8 cellular contexts compared by ENCODE assay signal in the genomic region with DNA sequence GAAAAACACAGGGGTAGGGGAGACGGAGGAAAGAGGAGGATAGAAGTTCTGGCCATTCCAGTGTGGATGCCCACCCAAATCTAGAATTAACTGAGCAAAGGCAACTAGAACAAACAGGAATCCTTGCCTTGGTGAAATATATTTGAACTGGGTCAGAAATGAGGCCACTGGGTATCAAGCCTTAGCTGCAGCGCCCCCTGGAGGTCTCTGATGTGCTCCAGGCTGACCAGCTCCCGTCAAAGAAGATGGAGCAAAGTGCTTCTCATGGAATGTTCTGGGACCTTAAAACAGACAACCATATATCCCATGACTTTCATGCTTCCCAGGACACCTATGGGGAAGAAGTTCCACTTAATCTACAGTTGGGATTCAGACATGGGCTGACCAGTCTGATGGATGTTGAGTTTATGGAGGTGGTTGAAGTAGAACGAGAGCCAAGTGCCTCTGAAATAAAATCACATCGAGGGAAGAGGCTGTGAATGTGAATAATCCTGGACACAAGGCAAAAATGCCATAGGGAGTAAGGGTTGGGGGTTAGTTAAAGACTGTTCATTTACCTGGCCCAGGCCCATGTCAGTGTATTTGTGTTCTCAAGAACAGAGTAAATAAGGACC. TPM values are rescaled to one million over a fixed set of nuclear protein-coding genes. Genes with fewer than 3 reads are reported as not detected.
DNase-seq lines count a peak whose midpoint lies in the region; ATAC-seq, FAIRE-seq and TF ChIP-seq lines count a peak whose summit lies in the region.

No MANE protein-coding gene starts in this region.

- no peaks in the 10 kb centered on the region for H3K36me3 ChIP-seq in naive thymus-derived CD4-positive, alpha-beta T cell (ENCODE audit: control insufficient read depth in 2 of 3, insufficient read depth in 3 of 3, low read length in 3 of 3)

- DNase-seq in GM12865 (ENCODE audit: low read depth) (peak; percentile 69), NCI-H526 (lab: John Stamatoyannopoulos, UW) (peak; percentile 66 to 92), epithelial cell of esophagus (ENCODE audit: low read depth) (peak; percentile 48), substantia nigra (lab: John Stamatoyannopoulos, UW) (peak in 31 of 49 donors; percentile 4 to 79 (median 44)), RCC 7860 (ENCODE audit: low spot score) (no peak), SIG-M5 treated with dmso at 0.1 percent for 504 hours (lab: John Stamatoyannopoulos, UW; ENCODE audit: unreplicated experiment) (no peak)
- DNase-seq in activated CD8-positive, alpha-beta T cell treated with anti-CD3 and anti-CD28 coated beads for 36 hours: peak; percentile 86
- peak in 7 of 9 donors; percentile 10 to 67 (median 33) for DNase-seq in naive thymus-derived CD4-positive, alpha-beta T cell

- H3K27me3 ChIP-seq in naive thymus-derived CD4-positive, alpha-beta T cell (ENCODE audit: control insufficient read depth in 2 of 2, insufficient read depth in 2 of 2, low read length in 2 of 2): no peaks in the 10 kb centered on the region

- H3K4me1 ChIP-seq in naive thymus-derived CD4-positive, alpha-beta T cell (ENCODE audit: control insufficient read depth in 2 of 2, insufficient read depth in 2 of 2, low read length in 2 of 2): no peaks in the 10 kb centered on the region

- H3K27ac Mint-ChIP-seq in activated CD8-positive, alpha-beta T cell treated with anti-CD3 and anti-CD28 coated beads for 36 hours: no peak overlapping the region
- no peak overlapping the region for H3K27ac Mint-ChIP-seq in naive thymus-derived CD4-positive, alpha-beta T cell

- peaks cover 1% of the 10 kb centered on the region for H3K36me3 Mint-ChIP-seq in activated CD8-positive, alpha-beta T cell treated with anti-CD3 and anti-CD28 coated beads for 36 hours (ENCODE audit: low read depth)
- H3K36me3 Mint-ChIP-seq in naive thymus-derived CD4-positive, alpha-beta T cell: peaks cover 0 to 7% (median 4%) of the 10 kb centered on the region in 5 donors

- CTCF ChIA-PET in activated CD8-positive, alpha-beta T cell treated with anti-CD3 and anti-CD28 coated beads for 36 hours (lab: Charles Lee): interaction anchor here (0.7 to 7.0 kb wide), 30 partner anchors 8 to 213 kb away, joined by 3 to 75 read pairs (median 5); a partner anchor contains a TSS
- CTCF ChIA-PET in naive thymus-derived CD4-positive, alpha-beta T cell (lab: Charles Lee): interaction anchor here (0.7 kb wide), 1 partner anchor 64 kb away, joined by 3 read pairs; no protein-coding TSS in a partner anchor

- peaks cover 3% of the 10 kb centered on the region for H3K27me3 Mint-ChIP-seq in activated CD8-positive, alpha-beta T cell treated with anti-CD3 and anti-CD28 coated beads for 36 hours
- peaks cover 6 to 18% (median 11%) of the 10 kb centered on the region in 5 donors for H3K27me3 Mint-ChIP-seq in naive thymus-derived CD4-positive, alpha-beta T cell

- no peak overlapping the region for H3K4me3 Mint-ChIP-seq in activated CD8-positive, alpha-beta T cell treated with anti-CD3 and anti-CD28 coated beads for 36 hours
- no peak overlapping the region for H3K4me3 Mint-ChIP-seq in naive thymus-derived CD4-positive, alpha-beta T cell

- H3K9me3 Mint-ChIP-seq in activated CD8-positive, alpha-beta T cell treated with anti-CD3 and anti-CD28 coated beads for 36 hours: peaks cover 4% of the 10 kb centered on the region
- H3K9me3 Mint-ChIP-seq in naive thymus-derived CD4-positive, alpha-beta T cell: peaks cover 0 to 20% (median 10%) of the 10 kb centered on the region in 11 donors

- no peak overlapping the region for H3K27ac ChIP-seq in naive thymus-derived CD4-positive, alpha-beta T cell (ENCODE audit: low read depth, low read length)
- no peak overlapping the region for H3K27ac ChIP-seq in substantia nigra (ENCODE audit: low read depth, low read length, poor library complexity, severe bottlenecking)

- TF ChIP-seq CTCF in GM12865 (IDR thresholded peaks at IDR 0.05; ENCODE audit: insufficient read depth, low read depth, low read length, missing control alignments) (peak; percentile 81), epithelial cell of esophagus (IDR thresholded peaks at IDR 0.05; ENCODE audit: insufficient read depth, low read depth, low read length, missing control alignments) (peak; percentile 62)
- peak; percentile 71 for TF ChIP-seq CTCF in activated CD8-positive, alpha-beta T cell treated with anti-CD3 and anti-CD28 coated beads for 36 hours (IDR thresholded peaks at IDR 0.05)

- intact Hi-C loops in activated CD8-positive, alpha-beta T cell treated with anti-CD3 and anti-CD28 coated beads for 36 hours (cut with micrococcal nuclease): no loop called here
- intact Hi-C loops in naive thymus-derived CD4-positive, alpha-beta T cell (cut with micrococcal nuclease): no loop called here

- no peak for FAIRE-seq in RCC 7860 (lab: Jason Lieb, UNC)

- H3K4me1 Mint-ChIP-seq in activated CD8-positive, alpha-beta T cell treated with anti-CD3 and anti-CD28 coated beads for 36 hours (ENCODE audit: low read depth): no peaks in the 10 kb centered on the region
- H3K4me1 Mint-ChIP-seq in naive thymus-derived CD4-positive, alpha-beta T cell: peaks cover 0 to 25% (median 0%) of the 10 kb centered on the region in 7 donors

- peaks cover 0 to 13% (median 0%) of the 10 kb centered on the region in 3 experiments for H3K9me3 ChIP-seq in naive thymus-derived CD4-positive, alpha-beta T cell (ENCODE audit: control insufficient read depth in 2 of 3, low read length in 3 of 3)

- H3K4me3 ChIP-seq in GM12865 (ENCODE audit: low read depth, low read length) (no peak overlapping the region), epithelial cell of esophagus (ENCODE audit: low read length) (no peak overlapping the region)
- no peak overlapping the region for H3K4me3 ChIP-seq in naive thymus-derived CD4-positive, alpha-beta T cell (ENCODE audit: low read length)

- ATAC-seq in activated CD8-positive, alpha-beta T cell treated with anti-CD3 and anti-CD28 coated beads for 36 hours: peak; percentile 56
- peak; percentile 65 for ATAC-seq in naive thymus-derived CD4-positive, alpha-beta T cell

- POLR2A ChIA-PET in activated CD8-positive, alpha-beta T cell treated with anti-CD3 and anti-CD28 coated beads for 36 hours (lab: Charles Lee): interaction anchor here (1.3 kb wide), 1 partner anchor 122 kb away, joined by 6 read pairs; no protein-coding TSS in a partner anchor
- POLR2A ChIA-PET in naive thymus-derived CD4-positive, alpha-beta T cell (lab: Charles Lee): no interaction called here

RNA-seq across cellular contexts. Expression of a gene that starts 50.4 kb away (rescaled TPM):
- total RNA-seq in activated CD8-positive, alpha-beta T cell treated with anti-CD3 and anti-CD28 coated beads for 36 hours: 10 to 100 TPM; 12.3 to 14.8 TPM
- 100 to 1,000 TPM in 1 of 5 experiments, 10 to 100 TPM in 4; 13.7 to 308 (median 43.3) TPM for total RNA-seq in naive thymus-derived CD4-positive, alpha-beta T cell
- 10 to 100 TPM; 24.9 to 87.6 TPM for polyA plus RNA-seq in naive thymus-derived CD4-positive, alpha-beta T cell

RNA-seq across cellular contexts. Expression of a gene that starts 52.8 kb away (rescaled TPM):
- 10 to 100 TPM; 27.6 to 27.9 TPM for total RNA-seq in activated CD8-positive, alpha-beta T cell treated with anti-CD3 and anti-CD28 coated beads for 36 hours
- 100 to 1,000 TPM in 2 of 5 experiments, 10 to 100 TPM in 3; 20.2 to 295 (median 45.6) TPM for total RNA-seq in naive thymus-derived CD4-positive, alpha-beta T cell
- 10 to 100 TPM; 21.1 to 67.0 TPM for polyA plus RNA-seq in naive thymus-derived CD4-positive, alpha-beta T cell

Comparison
In these comparisons a context has a peak if more than half of its experiments do, and no peak if none do; other contexts are left out.
1. DNase-seq: peak in GM12865 (single experiment), NCI-H526 (2 of 2), activated CD8-positive, alpha-beta T cell treated with anti-CD3 and anti-CD28 coated beads for 36 hours (single experiment), epithelial cell of esophagus (single experiment), naive thymus-derived CD4-positive, alpha-beta T cell (7 of 9) and substantia nigra (31 of 49); none in RCC 7860 (single experiment) and SIG-M5 treated with dmso at 0.1 percent for 504 hours (single experiment).
2. Peak in every context shown above with its lines, with median percentiles within 50 percentile points of each other: CTCF ChIP-seq.